Comparison of ENCODE assay signal across 8 cellular contexts in the genomic region with DNA sequence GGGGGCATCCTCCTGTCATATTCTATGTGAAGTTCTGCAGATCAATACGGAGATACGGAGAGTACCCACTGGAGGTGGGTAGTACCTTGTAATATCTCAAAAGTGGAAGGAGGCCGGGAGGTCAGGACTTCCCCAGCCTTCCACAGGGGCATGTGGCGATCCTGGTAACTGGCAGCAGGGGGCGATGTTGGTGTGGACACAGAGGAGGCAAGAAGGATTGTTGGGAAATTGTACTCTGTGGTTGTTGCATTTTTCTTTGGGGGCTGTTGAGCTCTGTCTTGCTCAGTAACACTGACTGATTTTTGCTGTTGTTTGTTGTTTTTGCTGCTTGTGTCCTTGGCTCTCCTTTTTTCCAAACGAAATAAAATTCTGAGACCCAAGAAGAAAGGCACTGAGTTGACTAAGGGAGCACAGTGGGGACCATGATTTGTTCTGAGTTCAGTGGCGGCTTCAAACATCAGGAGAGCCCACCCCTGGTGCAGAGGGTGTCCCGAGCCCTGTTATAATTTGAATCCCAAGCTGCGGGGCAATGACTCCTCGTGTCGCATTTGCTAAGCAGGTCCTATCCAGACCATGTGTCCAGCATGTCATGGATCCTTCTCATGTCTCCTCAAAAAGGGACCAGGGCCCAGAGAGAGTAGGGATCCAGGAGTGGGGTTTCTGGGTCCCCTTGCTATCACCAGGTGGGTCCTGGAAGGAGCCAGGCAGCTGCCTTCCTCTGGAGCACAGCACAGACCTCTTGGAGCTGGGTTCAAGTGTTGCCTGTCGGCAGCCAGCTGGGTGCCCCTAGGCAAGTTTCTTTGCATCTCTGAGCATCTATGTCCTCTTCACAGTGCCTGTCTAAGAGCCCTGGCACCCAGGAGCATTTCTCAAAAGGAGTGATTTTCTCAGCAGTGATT. TPM values are rescaled to one million over a fixed set of nuclear protein-coding genes. Genes with fewer than 3 reads are reported as not detected.
DNase-seq lines count a peak whose midpoint lies in the region; ATAC-seq and TF ChIP-seq lines count a peak whose summit lies in the region.

No MANE protein-coding gene starts in this region.

- no peaks in the 10 kb centered on the region for H3K79me2 ChIP-seq in Loucy (ENCODE audit: insufficient read depth, low read length)

- peak overlapping the region; percentile 23; the same call in 1 of the 2 replicates for H2AFZ ChIP-seq in Loucy (ENCODE audit: low read length)

- H3K27me3 ChIP-seq in Loucy (ENCODE audit: insufficient read depth, low read length, poor library complexity, severe bottlenecking) (no peaks in the 10 kb centered on the region), left ventricle myocardium inferior (ENCODE audit: low read depth) (peaks cover 87% of the 10 kb centered on the region)

- H3K36me3 Mint-ChIP-seq in activated naive CD8-positive, alpha-beta T cell treated with anti-CD3 and anti-CD28 coated beads for 36 hours: no peaks in the 10 kb centered on the region

- H3K9me2 ChIP-seq in Loucy (replicated peaks; ENCODE audit: low read depth, low read length): no peaks in the 10 kb centered on the region

- ATAC-seq in GM21423 (IDR thresholded peaks at IDR 0.05; ENCODE audit: unreplicated experiment) (peak; percentile 58), HG03565 (IDR thresholded peaks at IDR 0.05; ENCODE audit: unreplicated experiment) (no peak)

- intact Hi-C loops in left ventricle myocardium inferior (cut with micrococcal nuclease): loop anchor here (10.0 kb wide), 1 partner anchor 222 kb away; no protein-coding TSS in a partner anchor

- H3K4me3 Mint-ChIP-seq in activated naive CD8-positive, alpha-beta T cell treated with anti-CD3 and anti-CD28 coated beads for 36 hours: no peak overlapping the region

- H3K4me3 ChIP-seq in Loucy (ENCODE audit: low read length, poor library complexity, severe bottlenecking): no peak overlapping the region
- H3K4me3 ChIP-seq in left ventricle myocardium inferior: no peak overlapping the region

- H3K4me1 ChIP-seq in Loucy (ENCODE audit: insufficient read depth, low read length, poor library complexity, severe bottlenecking) (peaks cover 8% of the 10 kb centered on the region), left ventricle myocardium inferior (no peaks in the 10 kb centered on the region)

- H3K9me3 Mint-ChIP-seq in activated naive CD8-positive, alpha-beta T cell treated with anti-CD3 and anti-CD28 coated beads for 36 hours: no peaks in the 10 kb centered on the region

- H3K4me1 Mint-ChIP-seq in activated naive CD8-positive, alpha-beta T cell treated with anti-CD3 and anti-CD28 coated beads for 36 hours: peaks cover 2% of the 10 kb centered on the region

- H3K27ac Mint-ChIP-seq in activated naive CD8-positive, alpha-beta T cell treated with anti-CD3 and anti-CD28 coated beads for 36 hours: no peak overlapping the region

- DNase-seq in COLO829 (ENCODE audit: low spot score) (peak; percentile 70), SKM-1 treated with dmso at 0.1 percent for 144 hours (lab: John Stamatoyannopoulos, UW; ENCODE audit: unreplicated experiment) (peak; percentile 91), left ventricle myocardium inferior (peak; percentile 67)
- peak; percentile 71 for DNase-seq in activated naive CD8-positive, alpha-beta T cell treated with anti-CD3 and anti-CD28 coated beads for 36 hours
- DNase-seq in stimulated activated CD4-positive, alpha-beta T cell treated with anti-CD3 and anti-CD28 coated beads, Interleukin-12 subunit alpha, Interleukin-12 subunit beta, amount 100 ng/mL, for 4 hours: peak; percentile 66

- H3K27me3 Mint-ChIP-seq in activated naive CD8-positive, alpha-beta T cell treated with anti-CD3 and anti-CD28 coated beads for 36 hours: peaks cover 48% of the 10 kb centered on the region

- TF ChIP-seq CTCF in Loucy (conservative IDR thresholded peaks at IDR 0.05; ENCODE audit: low read length) (peak; percentile 98), left ventricle myocardium inferior (IDR thresholded peaks at IDR 0.05; ENCODE audit: borderline replicate concordance) (peak; percentile 82)

- no peaks in the 10 kb centered on the region for H3K9me3 ChIP-seq in Loucy (ENCODE audit: insufficient read depth, low read depth, low read length)
- no peaks in the 10 kb centered on the region for H3K9me3 ChIP-seq in left ventricle myocardium inferior (replicated peaks)

- no peaks in the 10 kb centered on the region for H3F3A ChIP-seq in Loucy (ENCODE audit: low read depth)

- peak overlapping the region; percentile 0 for H3K9ac ChIP-seq in Loucy (ENCODE audit: low read depth, low read length, poor library complexity, severe bottlenecking)

- no peak overlapping the region for H3K4me2 ChIP-seq in Loucy (ENCODE audit: low read depth, low read length, poor library complexity, severe bottlenecking)

- no peak overlapping the region for H3K27ac ChIP-seq in left ventricle myocardium inferior (replicated peaks)

- H3K36me3 ChIP-seq in Loucy (ENCODE audit: insufficient read depth, low read length) (no peaks in the 10 kb centered on the region), left ventricle myocardium inferior (no peaks in the 10 kb centered on the region)

- no peaks in the 10 kb centered on the region for H4K20me1 ChIP-seq in Loucy (ENCODE audit: insufficient read depth, low read length, poor library complexity, severe bottlenecking)

RNA-seq across cellular contexts. Expression of gene LHX4, which starts 22.8 kb away (rescaled TPM):
- not detected for total RNA-seq in activated naive CD8-positive, alpha-beta T cell treated with anti-CD3 and anti-CD28 coated beads for 36 hours
- total RNA-seq in left ventricle myocardium inferior: not detected
